Comparison of ENCODE assay signal across 14 cellular contexts in genomic region chr19:46264801-46265200, GRCh38. TPM values are rescaled to one million over a fixed set of nuclear protein-coding genes. Genes with fewer than 3 reads are reported as not detected.
"Had no signal": no experiment of that assay in that cellular context is flagged by ENCODE, and none has a peak within 500 bp of the region (broad histone marks: within the 10 kb centered on the region; RNA-seq: fewer than 3 reads in every experiment).

No MANE protein-coding gene starts in this region.

RNA-seq across cellular contexts. Expression of gene HIF3A, which starts 32.0 kb away (rescaled TPM):
- total RNA-seq: natural killer cell had no signal

RNA-seq across cellular contexts. Expression of gene IGFL1, which starts 35.3 kb away (rescaled TPM):
- total RNA-seq: natural killer cell, omental fat pad, osteocyte, pancreas, posterior vena cava, pulmonary artery endothelial cell, right atrium auricular region, sciatic nerve, smooth muscle cell, spleen, suprapubic skin, transverse colon, upper lobe of left lung had no signal
- polyA plus RNA-seq: neural cell, pancreas, smooth muscle cell, spleen had no signal
